Comparison of ENCODE assay signal across 16 cellular contexts in the genomic region with DNA sequence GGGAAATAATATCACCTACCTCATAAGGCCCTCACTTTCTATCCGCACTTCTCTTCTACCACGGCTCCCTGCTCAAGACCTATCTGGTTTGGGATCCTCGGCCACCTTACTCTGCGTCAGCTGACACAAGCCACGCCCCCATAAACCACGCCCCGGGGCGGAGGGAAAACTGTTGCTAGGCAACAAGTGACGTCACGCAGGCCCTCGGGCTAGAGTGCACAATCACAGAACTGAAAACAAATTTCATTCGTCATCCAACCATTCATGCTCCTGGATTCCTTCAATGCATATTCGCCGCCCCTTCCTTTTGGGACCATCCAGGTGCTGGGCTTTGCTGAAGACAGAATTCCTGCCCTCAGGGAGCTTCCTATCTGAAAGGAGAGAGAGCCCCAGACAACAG.
DNase-seq lines count a peak whose midpoint lies in the region; ATAC-seq, FAIRE-seq and TF ChIP-seq lines count a peak whose summit lies in the region.
"Had no signal": no experiment of that assay in that cellular context is flagged by ENCODE, and none has a peak within 500 bp of the region (broad histone marks: within the 10 kb centered on the region; RNA-seq: fewer than 3 reads in every experiment).

No MANE protein-coding gene starts in this region.

- no peak overlapping the region for H3K4me3 Mint-ChIP-seq in T-helper 2 cell treated with Interferon-gamma antibody and Interleukin-4, amounts not matched to agents 5 μg/mL and 100 μg/mL, for 36 hours
- H3K4me3 Mint-ChIP-seq: activated naive CD8-positive, alpha-beta T cell; CD8-positive, alpha-beta T cell had no signal

- peak overlapping the region; percentile 42; the same call in 1 of the 2 replicates for H3K27ac ChIP-seq in 22Rv1
- no peak overlapping the region for H3K27ac ChIP-seq in PC-3 (ENCODE audit: low read length)
- no peak overlapping the region for H3K27ac ChIP-seq in H1 (ENCODE audit: low read depth, low read length)
- H3K27ac ChIP-seq: neutrophil had no signal

- H3K4me2 ChIP-seq in PC-3 (ENCODE audit: low read length) (no peak overlapping the region), H1 (ENCODE audit: insufficient read depth in 1 of 2, low read depth in 2 of 2, low read length in 2 of 2) (no peak overlapping the region)

- intact Hi-C loops in PC-3 (cut with micrococcal nuclease), result no loop called here

- no peak overlapping the region for H3K56ac ChIP-seq in H1 (replicated peaks; ENCODE audit: insufficient read length, low read depth, low read length)

- H3K23ac ChIP-seq in H1 (ENCODE audit: insufficient read length), result no peak overlapping the region

- H3K4ac ChIP-seq in H1 (replicated peaks; ENCODE audit: insufficient read length, low read depth, low read length), result no peak overlapping the region

- H3K27ac Mint-ChIP-seq in T-helper 2 cell treated with Interferon-gamma antibody and Interleukin-4, amounts not matched to agents 5 μg/mL and 100 μg/mL, for 36 hours, result no peak overlapping the region
- H3K27ac Mint-ChIP-seq: activated naive CD8-positive, alpha-beta T cell; CD8-positive, alpha-beta T cell had no signal

- no peak for FAIRE-seq in H1 (lab: Jason Lieb, UNC)
- FAIRE-seq: GM19239 had no signal

- no peak for TF ChIP-seq RAD21 in H1 (IDR thresholded peaks at IDR 0.05 in 1 of 2, conservative IDR thresholded peaks at IDR 0.05 in 1 of 2; ENCODE audit: low read depth in 2 of 2, low read length in 2 of 2)

- CTCF ChIA-PET in PC-3 (lab: Charles Lee), result no interaction called here
- CTCF ChIA-PET in H1 (lab: Charles Lee; ENCODE audit: partially characterized antibody), result interaction anchor here (0.9 to 1.2 kb wide), 2 partner anchors 37 to 43 kb away, joined by 3 read pairs; no protein-coding TSS in a partner anchor

- no peak overlapping the region for H2BK12ac ChIP-seq in H1 (ENCODE audit: low read depth, low read length)

- no peak for TF ChIP-seq POLR2A in H1 (IDR thresholded peaks at IDR 0.05; ENCODE audit: control extremely low read depth in 1 of 2, low read depth in 2 of 2, low read length in 2 of 2)

- BruUV-seq in PC-3 (replicated peaks; lab: Mats Ljungman, UMichigan), result no TSS peak

- H2AK5ac ChIP-seq in H1 (ENCODE audit: low read depth, low read length), result no peak overlapping the region

- no peaks in the 10 kb centered on the region for H3K36me3 Mint-ChIP-seq in T-helper 2 cell treated with Interferon-gamma antibody and Interleukin-4, amounts not matched to agents 5 μg/mL and 100 μg/mL, for 36 hours (ENCODE audit: low read depth)
- H3K36me3 Mint-ChIP-seq: activated naive CD8-positive, alpha-beta T cell; CD8-positive, alpha-beta T cell had no signal

- TF ChIP-seq CTCF in 22Rv1 (IDR thresholded peaks at IDR 0.05), result no peak
- no peak for TF ChIP-seq CTCF in PC-3 (conservative IDR thresholded peaks at IDR 0.05; ENCODE audit: low read depth, low read length)
- TF ChIP-seq CTCF in H1 (IDR thresholded peaks at IDR 0.05; ENCODE audit: control extremely low read depth in 1 of 3, insufficient read depth in 1 of 3, low read depth in 1 of 3, low read length in 3 of 3), result no peak

- no peaks in the 10 kb centered on the region for H3K79me1 ChIP-seq in H1 (ENCODE audit: low read depth, low read length)

- DNase-seq in COLO668 (lab: John Stamatoyannopoulos, UW; ENCODE audit: unreplicated experiment) (peak; percentile 5), PC-3 (peak; percentile 36), H1 (ENCODE audit: low read depth in 1 of 2, low spot score in 2 of 2) (peak in 1 of 2 experiments; percentile 72), NOMO-1 treated with DMSO at 0.1 percent for 48 hours (lab: John Stamatoyannopoulos, UW; ENCODE audit: unreplicated experiment) (no peak), KBM-7 (no peak)
- DNase-seq in T-helper 2 cell treated with Interferon-gamma antibody and Interleukin-4, amounts not matched to agents 5 μg/mL and 100 μg/mL, for 36 hours (ENCODE audit: low spot score), result no peak
- DNase-seq: CD8-positive, alpha-beta T cell; head of caudate nucleus; left ventricle myocardium superior; NCI-H345; Right ventricle myocardium superior had no signal

- POLR2A ChIA-PET in PC-3 (lab: Charles Lee; ENCODE audit: unreplicated experiment), result no interaction called here
- POLR2A ChIA-PET in H1 (lab: Charles Lee; ENCODE audit: partially characterized antibody), result interaction anchor here (0.6 kb wide), 1 partner anchor 18 kb away, joined by 3 read pairs; no protein-coding TSS in a partner anchor

- H2BK5ac ChIP-seq in H1 (ENCODE audit: low read depth, low read length), result no peak overlapping the region

- H3K27me3 Mint-ChIP-seq in T-helper 2 cell treated with Interferon-gamma antibody and Interleukin-4, amounts not matched to agents 5 μg/mL and 100 μg/mL, for 36 hours (ENCODE audit: low read depth), result no peaks in the 10 kb centered on the region
- H3K27me3 Mint-ChIP-seq: activated naive CD8-positive, alpha-beta T cell had no signal

- no peak overlapping the region for H3K4me3 ChIP-seq in PC-3 (ENCODE audit: low read length)
- H3K4me3 ChIP-seq in H1 (ENCODE audit: extremely low read depth in 1 of 4, insufficient read depth in 2 of 4, low read depth in 3 of 4, low read length in 4 of 4), result no peak overlapping the region

- no peaks in the 10 kb centered on the region for H3K27me3 ChIP-seq in PC-3 (ENCODE audit: low read length)
- H3K27me3 ChIP-seq in H1 (replicated peaks in 1 of 4; ENCODE audit: control insufficient read depth in 3 of 4, extremely low read depth in 1 of 4, insufficient read depth in 3 of 4, low read length in 3 of 4), result no peaks in the 10 kb centered on the region
- H3K27me3 ChIP-seq: neutrophil had no signal

- no peak overlapping the region for H3K18ac ChIP-seq in H1 (ENCODE audit: extremely low read depth, low read length)

- H3K9me3 ChIP-seq in PC-3 (ENCODE audit: low read length) (no peaks in the 10 kb centered on the region), H1 (ENCODE audit: insufficient read depth in 2 of 2, low read depth in 1 of 2, low read length in 1 of 2) (no peaks in the 10 kb centered on the region)
- H3K9me3 ChIP-seq: neutrophil had no signal

- no peaks in the 10 kb centered on the region for H3K79me2 ChIP-seq in PC-3 (ENCODE audit: low read length)
- no peaks in the 10 kb centered on the region for H3K79me2 ChIP-seq in H1 (ENCODE audit: control insufficient read depth in 1 of 2, insufficient read depth in 2 of 2, low read length in 2 of 2)

- no peak for TF ChIP-seq EP300 in H1 (IDR thresholded peaks at IDR 0.05; ENCODE audit: borderline replicate concordance in 1 of 2, low read depth in 2 of 2, low read length in 2 of 2)

- H4K5ac ChIP-seq in H1 (ENCODE audit: insufficient read length, low read depth, low read length), result no peak overlapping the region

- no peak overlapping the region for H4K91ac ChIP-seq in H1 (replicated peaks; ENCODE audit: insufficient read length, low read length)

- ATAC-seq in PC-3 (no peak), HG03342 (IDR thresholded peaks at IDR 0.05; ENCODE audit: unreplicated experiment) (no peak)
- ATAC-seq: CD8-positive, alpha-beta T cell; left ventricle myocardium superior had no signal

- in situ Hi-C loops in KBM-7 (cut with MboI; ENCODE audit: low pct_unique_long_range_greater_than_20kb, low sequenced_read_pairs), result no loop called here

- H4K20me1 ChIP-seq in PC-3 (ENCODE audit: low read length) (no peaks in the 10 kb centered on the region), H1 (replicated peaks in 1 of 2; ENCODE audit: control insufficient read depth in 1 of 2, insufficient read depth in 2 of 2, low read length in 2 of 2) (no peaks in the 10 kb centered on the region)

- H3K4me1 ChIP-seq in PC-3 (ENCODE audit: insufficient read depth, low read length), result no peaks in the 10 kb centered on the region
- H3K4me1 ChIP-seq in H1 (replicated peaks in 1 of 4; ENCODE audit: control insufficient read depth in 3 of 4, insufficient read depth in 4 of 4, low read length in 3 of 4), result no peaks in the 10 kb centered on the region

- no peak overlapping the region for H2BK120ac ChIP-seq in H1 (replicated peaks; ENCODE audit: low read depth, low read length)

- H3K4me1 Mint-ChIP-seq in T-helper 2 cell treated with Interferon-gamma antibody and Interleukin-4, amounts not matched to agents 5 μg/mL and 100 μg/mL, for 36 hours (ENCODE audit: low read depth), result no peaks in the 10 kb centered on the region

- no peak overlapping the region for H2BK20ac ChIP-seq in H1 (ENCODE audit: low read length)

- H4K8ac ChIP-seq in H1 (ENCODE audit: extremely low read depth, insufficient read depth, low read length), result no peak overlapping the region

- H3K14ac ChIP-seq in H1 (ENCODE audit: insufficient read length), result no peak overlapping the region

- no peaks in the 10 kb centered on the region for H3K23me2 ChIP-seq in H1 (ENCODE audit: low read depth, low read length)

- H3K9me3 Mint-ChIP-seq in T-helper 2 cell treated with Interferon-gamma antibody and Interleukin-4, amounts not matched to agents 5 μg/mL and 100 μg/mL, for 36 hours, result no peaks in the 10 kb centered on the region
- H3K9me3 Mint-ChIP-seq: CD8-positive, alpha-beta T cell had no signal

- H3K36me3 ChIP-seq in PC-3 (ENCODE audit: low read depth, low read length) (no peaks in the 10 kb centered on the region), H1 (ENCODE audit: control insufficient read depth in 2 of 4, insufficient read depth in 4 of 4, low read length in 3 of 4) (no peaks in the 10 kb centered on the region)
- H3K36me3 ChIP-seq: neutrophil had no signal

- no peak overlapping the region for H3K9ac ChIP-seq in PC-3 (ENCODE audit: low read length)
- H3K9ac ChIP-seq in H1 (replicated peaks in 1 of 4; ENCODE audit: extremely low read depth in 1 of 4, low read depth in 3 of 4, low read length in 3 of 4), result no peak overlapping the region

- no peak overlapping the region for H2AFZ ChIP-seq in PC-3 (ENCODE audit: low read length)
- no peak overlapping the region for H2AFZ ChIP-seq in H1 (ENCODE audit: low read length)

- 71% methylated on average over 6 of the region's 14 CpGs; no CpG with 5 or more reads in 1 of the 2 experiments for WGBS in H1 (ENCODE audit: extremely low coverage in 1 of 2, insufficient coverage in 1 of 2, insufficient read length in 1 of 2, insufficient replicate concordance in 2 of 2, low coverage in 1 of 2, low lambda C conversion rate in 2 of 2, missing lambda C conversion rate in 1 of 2), 2 experiments

- H3F3A ChIP-seq in PC-3 (ENCODE audit: low read length, unreplicated experiment), result no peaks in the 10 kb centered on the region

- H3K9me2 ChIP-seq in PC-3 (replicated peaks; ENCODE audit: low read length), result no peaks in the 10 kb centered on the region

- no peak overlapping the region for H2BK15ac ChIP-seq in H1 (ENCODE audit: low read length)

TF ChIP-seq in H1, 55 proteins besides CTCF, POLR2A, EP300 and RAD21:
- TF ChIP-seq CREB1 (IDR thresholded peaks at IDR 0.05) (0 out of 2 replicates have a peak, but pooled peaks have one; percentile 41), RFX5 (IDR thresholded peaks at IDR 0.05; ENCODE audit: borderline replicate concordance, low read depth, low read length) (peak; percentile 84), KDM5A (IDR thresholded peaks at IDR 0.05; ENCODE audit: low read length) (no peak)
TF ChIP-seq in H1: peak in this region for 2.

Comparison
In these comparisons a context has a peak if more than half of its experiments do, and no peak if none do; other contexts are left out.
1. DNase-seq: peak in COLO668 (single experiment) and PC-3 (single experiment); none in T-helper 2 cell treated with Interferon-gamma antibody and Interleukin-4, amounts not matched to agents 5 μg/mL and 100 μg/mL, for 36 hours (single experiment), NOMO-1 treated with DMSO at 0.1 percent for 48 hours (single experiment) and KBM-7 (single experiment).